ENCODE assay signal across 10 cellular contexts in the genomic region with DNA sequence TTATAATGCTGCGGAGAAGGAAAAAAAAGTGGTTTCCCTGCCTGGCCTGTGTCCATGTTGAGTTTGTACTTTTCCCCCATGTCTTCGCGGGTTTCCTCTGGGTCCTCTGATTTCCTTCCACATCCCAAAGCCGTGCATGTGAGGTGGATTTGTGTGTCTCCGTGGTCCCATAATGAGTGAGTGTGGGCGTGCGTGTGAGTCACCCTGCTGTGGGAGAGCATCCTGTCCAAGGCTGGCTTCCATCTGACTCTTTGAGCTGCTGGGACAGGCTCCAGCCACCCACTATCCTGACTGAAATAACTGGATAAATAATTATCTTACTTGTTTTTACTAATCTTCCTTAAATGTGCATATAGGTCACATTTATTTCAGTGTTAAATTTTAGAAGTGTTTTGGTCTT. TPM values are rescaled to one million over a fixed set of nuclear protein-coding genes. Genes with fewer than 3 reads are reported as not detected.
A peak's percentile ranks its signal among the peaks of the same experiment; 100 is the strongest.
DNase-seq lines count a peak whose midpoint lies in the region; ATAC-seq and TF ChIP-seq lines count a peak whose summit lies in the region.
"Had no signal": no experiment of that assay in that cellular context is flagged by ENCODE, and none has a peak within 500 bp of the region (broad histone marks: within the 10 kb centered on the region; RNA-seq: fewer than 3 reads in every experiment).

No MANE protein-coding gene starts in this region.

- H3K27ac Mint-ChIP-seq in MCF 10A (ENCODE audit: low read depth, unreplicated experiment): no peak overlapping the region
- H3K27ac Mint-ChIP-seq: activated CD4-positive, alpha-beta memory T cell treated with anti-CD3 and anti-CD28 coated beads, Interleukin-2, amount 10 ng/mL, durations not matched to agents 7 days and 5 days had no signal

- no peaks in the 10 kb centered on the region for H3K36me3 Mint-ChIP-seq in MCF 10A (ENCODE audit: insufficient read depth, unreplicated experiment)

- H3K36me3 ChIP-seq in skeletal muscle satellite cell (ENCODE audit: insufficient read depth, low read length) (no peaks in the 10 kb centered on the region), WERI-Rb-1 (no peaks in the 10 kb centered on the region)

- CTCF ChIA-PET in MCF 10A (lab: Yijun Ruan, JAX): interaction anchor here (0.6 kb wide), 1 partner anchor 505 kb away, joined by 3 read pairs; no protein-coding TSS in a partner anchor

- H3K4me2 ChIP-seq in skeletal muscle satellite cell (ENCODE audit: low read length): peak overlapping the region; percentile 29

- no peak overlapping the region for H3K4me3 Mint-ChIP-seq in MCF 10A (ENCODE audit: unreplicated experiment)
- H3K4me3 Mint-ChIP-seq: activated CD4-positive, alpha-beta memory T cell treated with anti-CD3 and anti-CD28 coated beads, Interleukin-2, amount 10 ng/mL, durations not matched to agents 7 days and 5 days had no signal

- H3K4me1 ChIP-seq in right cardiac atrium (ENCODE audit: control insufficient read depth, insufficient read depth, low read length) (peaks cover 1% of the 10 kb centered on the region), skeletal muscle satellite cell (ENCODE audit: control insufficient read depth, insufficient read depth, low read length) (peaks cover 38% of the 10 kb centered on the region)

- H3K9me3 ChIP-seq in right cardiac atrium (ENCODE audit: control insufficient read depth, low read length) (no peaks in the 10 kb centered on the region), skeletal muscle satellite cell (replicated peaks; ENCODE audit: low read length) (no peaks in the 10 kb centered on the region), WERI-Rb-1 (ENCODE audit: severe bottlenecking) (no peaks in the 10 kb centered on the region)

- BruUV-seq in MCF 10A (replicated peaks; lab: Mats Ljungman, UMichigan): no TSS peak

- H3K27ac ChIP-seq in right cardiac atrium (ENCODE audit: low read length): no peak overlapping the region
- no peak overlapping the region for H3K27ac ChIP-seq in WERI-Rb-1

- intact Hi-C loops in MCF 10A (cut with micrococcal nuclease) (no loop called here), right cardiac atrium (cut with DNase I) (no loop called here)

- ATAC-seq in right cardiac atrium (peak; percentile 84 to 85), GM21737 (IDR thresholded peaks at IDR 0.05; ENCODE audit: unreplicated experiment) (no peak)

- POLR2A ChIA-PET in MCF 10A (lab: Yijun Ruan, JAX): interaction anchor here (1.8 kb wide), 1 partner anchor 30 kb away, joined by 4 read pairs; a partner anchor contains a TSS

- H3K4me3 ChIP-seq in right cardiac atrium (ENCODE audit: low read length) (no peak overlapping the region), skeletal muscle satellite cell (ENCODE audit: low read length) (no peak overlapping the region), WERI-Rb-1 (ENCODE audit: low read depth, low read length) (no peak overlapping the region)

- no peak overlapping the region for H3K9ac ChIP-seq in skeletal muscle satellite cell (ENCODE audit: low read depth, low read length)

- WGBS in right cardiac atrium: 36% methylated on average over 7 of the region's 7 CpGs

- H3K4me1 Mint-ChIP-seq in MCF 10A (ENCODE audit: insufficient read depth, unreplicated experiment): peaks cover 14% of the 10 kb centered on the region

- H3K27me3 ChIP-seq in right cardiac atrium (ENCODE audit: control insufficient read depth, insufficient read depth) (no peaks in the 10 kb centered on the region), skeletal muscle satellite cell (ENCODE audit: control insufficient read depth, insufficient read depth, low read length) (no peaks in the 10 kb centered on the region), WERI-Rb-1 (ENCODE audit: insufficient read depth, low read depth, severe bottlenecking) (no peaks in the 10 kb centered on the region)

- TF ChIP-seq CTCF in MCF 10A (IDR thresholded peaks at IDR 0.05; ENCODE audit: unreplicated experiment) (no peak), WERI-Rb-1 (IDR thresholded peaks at IDR 0.05; ENCODE audit: low read depth, low read length) (no peak)

- DNase-seq in GOT3 (lab: John Stamatoyannopoulos, UW): peak; percentile 1
- peak; percentile 52 for DNase-seq in MCF 10A (ENCODE audit: unreplicated experiment)
- DNase-seq in right cardiac atrium: peak; percentile 55 to 68 (median 65)
- no peak for DNase-seq in LoVo (ENCODE audit: low spot score)
- no peak for DNase-seq in WERI-Rb-1
- no peak for DNase-seq in SK-N-DZ (ENCODE audit: low spot score)
- DNase-seq: activated CD4-positive, alpha-beta memory T cell treated with anti-CD3 and anti-CD28 coated beads, Interleukin-2, amount 10 ng/mL, durations not matched to agents 7 days and 5 days; NCI-H2081 treated with DMSO at 0.1 percent for 48 hours had no signal

- H3K9me3 Mint-ChIP-seq in MCF 10A (ENCODE audit: unreplicated experiment): no peaks in the 10 kb centered on the region
- H3K9me3 Mint-ChIP-seq: activated CD4-positive, alpha-beta memory T cell treated with anti-CD3 and anti-CD28 coated beads, Interleukin-2, amount 10 ng/mL, durations not matched to agents 7 days and 5 days had no signal

- peaks cover under 1% of the 10 kb centered on the region for H3K27me3 Mint-ChIP-seq in MCF 10A (ENCODE audit: insufficient read depth, unreplicated experiment)

RNA-seq across cellular contexts. Expression of a gene that starts 29.7 kb away (rescaled TPM):
- total RNA-seq in MCF 10A (2022) (53.5 and 60.5 TPM in 2 replicates), right cardiac atrium (10 to 100 TPM; 39.0 to 59.5 (median 50.1) TPM)
- 17.3 TPM for polyA plus RNA-seq in right cardiac atrium
- 73.8 and 74.0 TPM in 2 replicates for total RNA-seq in skeletal muscle satellite cell (2012; rRNA removed)
- polyA plus RNA-seq in SK-N-DZ (2014; cell fraction: cytosol; rRNA removed): 20.1 and 20.2 TPM in 2 replicates
- 9.2 and 17.0 TPM in 2 replicates for polyA plus RNA-seq in SK-N-DZ (2014; cell fraction: nucleus; rRNA removed)

Comparison
In these comparisons a context has a peak if more than half of its experiments do, and no peak if none do; other contexts are left out.
1. DNase-seq: peak in GOT3 (single experiment), MCF 10A (single experiment) and right cardiac atrium (3 of 3); none in LoVo (single experiment), WERI-Rb-1 (single experiment) and SK-N-DZ (single experiment).